In genomic region chr12:53441040-53441833, GRCh38 we compare ENCODE assay signal across 8 cellular contexts. TPM values are rescaled to one million over a fixed set of nuclear protein-coding genes. Genes with fewer than 3 reads are reported as not detected.
DNase-seq lines count a peak whose midpoint lies in the region; ATAC-seq and TF ChIP-seq lines count a peak whose summit lies in the region.

Gene PRR13 (plus strand): TSS chr12:53441734. CDS start chr12:53442715, 981 bp downstream.

- DNase-seq in NCI-H1930 (lab: John Stamatoyannopoulos, UW) = peak; percentile 96 to 97
- peak; percentile 95 for DNase-seq in T-helper 2 cell treated with Interferon-gamma antibody and Interleukin-4, amounts not matched to agents 5 μg/mL and 100 μg/mL, for 36 hours (ENCODE audit: low spot score)
- DNase-seq in ascending aorta (ENCODE audit: low spot score in 2 of 2) = peak; percentile 98 to 100
- peak; percentile 98 to 100 (median 99) for DNase-seq in right cardiac atrium
- DNase-seq in putamen (ENCODE audit: low spot score) = peak; percentile 99
- DNase-seq in vagina (ENCODE audit: extremely low spot score in 2 of 2) = peak in 1 of 2 donors; percentile 100

- H3K27ac ChIP-seq in ascending aorta (peak within 1 kb of the TSS; percentile 88 to 91), right cardiac atrium (ENCODE audit: low read length) (peak within 1 kb of the TSS; percentile 96), vagina (peak within 1 kb of the TSS; percentile 97)

- peaks cover 28% of the 10 kb centered on the region for H3K4me1 Mint-ChIP-seq in T-helper 2 cell treated with Interferon-gamma antibody and Interleukin-4, amounts not matched to agents 5 μg/mL and 100 μg/mL, for 36 hours (ENCODE audit: low read depth)

- ATAC-seq in GM18502 (IDR thresholded peaks at IDR 0.05; ENCODE audit: poor library complexity, unreplicated experiment) (peak; percentile 98), HG02970 (IDR thresholded peaks at IDR 0.05; ENCODE audit: low FRiP score, unreplicated experiment) (peak; percentile 97), right cardiac atrium (peak; percentile 99)

- peak within 1 kb of the TSS; percentile 92 for H3K27ac Mint-ChIP-seq in T-helper 2 cell treated with Interferon-gamma antibody and Interleukin-4, amounts not matched to agents 5 μg/mL and 100 μg/mL, for 36 hours

- H3K4me1 ChIP-seq in ascending aorta (peaks cover 0 to 10% of the 10 kb centered on the region in 2 donors), right cardiac atrium (ENCODE audit: control insufficient read depth, insufficient read depth, low read length) (peaks cover 4% of the 10 kb centered on the region), vagina (peaks cover 28% of the 10 kb centered on the region)

- TF ChIP-seq CTCF in ascending aorta (IDR thresholded peaks at IDR 0.05) = no peak
- TF ChIP-seq CTCF in vagina (IDR thresholded peaks at IDR 0.05) = no peak

- H3K36me3 Mint-ChIP-seq in T-helper 2 cell treated with Interferon-gamma antibody and Interleukin-4, amounts not matched to agents 5 μg/mL and 100 μg/mL, for 36 hours (ENCODE audit: low read depth) = peaks cover 28% of the 10 kb centered on the region

- WGBS in right cardiac atrium = under 1% methylated on average over 31 of the region's 31 CpGs

- intact Hi-C loops in ascending aorta (cut with DNase I) (loop anchor here (1.0 to 2.0 kb wide), 3 partner anchors 11 to 61 kb away; partner anchors contain the start of genes PCBP2, SP1 and TARBP2), right cardiac atrium (cut with DNase I) (no loop called here), vagina (cut with DNase I) (no loop called here)

- no peaks in the 10 kb centered on the region for H3K27me3 Mint-ChIP-seq in T-helper 2 cell treated with Interferon-gamma antibody and Interleukin-4, amounts not matched to agents 5 μg/mL and 100 μg/mL, for 36 hours (ENCODE audit: low read depth)

- H3K9me3 Mint-ChIP-seq in T-helper 2 cell treated with Interferon-gamma antibody and Interleukin-4, amounts not matched to agents 5 μg/mL and 100 μg/mL, for 36 hours = no peaks in the 10 kb centered on the region

- H3K4me3 ChIP-seq in ascending aorta (peak within 1 kb of the TSS; percentile 69 to 74), right cardiac atrium (ENCODE audit: low read length) (peak within 1 kb of the TSS; percentile 97), vagina (peak within 1 kb of the TSS; percentile 51 to 75)

- TF ChIP-seq POLR2A in vagina (IDR thresholded peaks at IDR 0.05) = peak; percentile 79 to 96

- H3K9me3 ChIP-seq in ascending aorta (no peaks in the 10 kb centered on the region), right cardiac atrium (ENCODE audit: control insufficient read depth, low read length) (no peaks in the 10 kb centered on the region), vagina (no peaks in the 10 kb centered on the region)

- H3K36me3 ChIP-seq in ascending aorta (peaks cover 14 to 28% of the 10 kb centered on the region in 2 donors), vagina (peaks cover 0 to 24% of the 10 kb centered on the region in 2 donors)

- H3K27me3 ChIP-seq in ascending aorta = no peaks in the 10 kb centered on the region
- H3K27me3 ChIP-seq in right cardiac atrium (ENCODE audit: control insufficient read depth, insufficient read depth) = no peaks in the 10 kb centered on the region
- H3K27me3 ChIP-seq in vagina = no peaks in the 10 kb centered on the region

- H3K4me3 Mint-ChIP-seq in T-helper 2 cell treated with Interferon-gamma antibody and Interleukin-4, amounts not matched to agents 5 μg/mL and 100 μg/mL, for 36 hours = peak within 1 kb of the TSS; percentile 98

RNA-seq across cellular contexts. Expression of gene PRR13, which starts in this region (rescaled TPM):
- total RNA-seq in ascending aorta (20.6 TPM), right cardiac atrium (10 to 100 TPM; 66.9 to 85.6 (median 82.6) TPM), vagina (54.0 TPM)
- 69.1 TPM for polyA plus RNA-seq in right cardiac atrium
